20 cellular contexts compared by ENCODE assay signal in the genomic region with DNA sequence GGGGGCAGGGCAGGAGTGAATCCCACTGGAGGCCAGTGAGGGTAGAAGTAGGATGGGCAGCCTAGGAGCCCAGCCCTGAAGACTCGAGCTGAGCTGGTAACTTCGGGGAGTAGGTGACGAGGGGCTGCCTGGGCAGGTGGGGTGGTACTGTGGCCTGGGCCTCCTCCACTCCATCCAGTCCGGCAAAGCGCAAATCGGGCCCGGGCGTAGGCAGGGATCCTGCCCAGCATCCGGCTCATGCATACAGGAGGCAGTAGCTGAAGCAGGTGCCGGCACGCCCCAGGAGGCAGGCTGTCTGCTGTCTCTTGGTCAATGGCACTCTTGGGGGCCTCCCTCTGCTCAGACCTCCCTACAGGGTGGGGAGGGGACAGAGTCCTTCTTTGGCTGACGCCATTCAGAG. TPM values are rescaled to one million over a fixed set of nuclear protein-coding genes. Genes with fewer than 3 reads are reported as not detected.
A peak's percentile ranks its signal among the peaks of the same experiment; 100 is the strongest.
DNase-seq lines count a peak whose midpoint lies in the region; ATAC-seq and TF ChIP-seq lines count a peak whose summit lies in the region.
"Had no signal": no experiment of that assay in that cellular context is flagged by ENCODE, and none has a peak within 500 bp of the region (broad histone marks: within the 10 kb centered on the region; RNA-seq: fewer than 3 reads in every experiment).

No MANE protein-coding gene starts in this region.

- H3K4me2 ChIP-seq in osteoblast (ENCODE audit: insufficient read depth, low read length): no peak overlapping the region
- H3K4me2 ChIP-seq: GM23338 had no signal

- H3K27me3 Mint-ChIP-seq in activated naive CD4-positive, alpha-beta T cell treated with anti-CD3 and anti-CD28 coated beads, Interleukin-2, amount 10 ng/mL, durations not matched to agents 7 days and 5 days: no peaks in the 10 kb centered on the region
- no peaks in the 10 kb centered on the region for H3K27me3 Mint-ChIP-seq in activated naive CD4-positive, alpha-beta T cell treated with anti-CD3 and anti-CD28 coated beads for 36 hours (ENCODE audit: low read depth)
- no peaks in the 10 kb centered on the region for H3K27me3 Mint-ChIP-seq in activated T-helper 1 cell treated with anti-CD3 and anti-CD28 coated beads, Interleukin-12 subunit alpha, Interleukin-12 subunit beta, Interleukin-2, Interleukin-4 antibody, amounts not matched to agents 30 ng/mL and 10 ng/mL and 1 ng/mL, durations not matched to agents 14 hours and 24 hours and 36 hours (ENCODE audit: insufficient read depth)

- H3K36me3 ChIP-seq in HEK293 (ENCODE audit: control insufficient read depth in 2 of 2, insufficient read depth in 1 of 2, low read length in 2 of 2) (peaks cover 0 to 68% of the 10 kb centered on the region in 2 experiments; a peak in 1 of 3 replicates), osteoblast (ENCODE audit: insufficient read depth, low read length) (peaks cover 29% of the 10 kb centered on the region)

- H3K27ac ChIP-seq in HEK293 (ENCODE audit: extremely low read depth, low read depth, low read length) (no peak overlapping the region), osteoblast (ENCODE audit: low read depth, low read length) (no peak overlapping the region)

- H3K9me3 ChIP-seq in HEK293 (ENCODE audit: control insufficient read depth, insufficient read depth, low read depth, low read length): no peaks in the 10 kb centered on the region
- H3K9me3 ChIP-seq in osteoblast (ENCODE audit: low read depth, low read length): no peaks in the 10 kb centered on the region

- no peaks in the 10 kb centered on the region for H3K9me3 Mint-ChIP-seq in activated naive CD4-positive, alpha-beta T cell treated with anti-CD3 and anti-CD28 coated beads, Interleukin-2, amount 10 ng/mL, durations not matched to agents 7 days and 5 days
- H3K9me3 Mint-ChIP-seq in activated naive CD4-positive, alpha-beta T cell treated with anti-CD3 and anti-CD28 coated beads for 36 hours: no peaks in the 10 kb centered on the region
- no peaks in the 10 kb centered on the region for H3K9me3 Mint-ChIP-seq in activated T-helper 1 cell treated with anti-CD3 and anti-CD28 coated beads, Interleukin-12 subunit alpha, Interleukin-12 subunit beta, Interleukin-2, Interleukin-4 antibody, amounts not matched to agents 30 ng/mL and 10 ng/mL and 1 ng/mL, durations not matched to agents 14 hours and 24 hours and 36 hours
- H3K9me3 Mint-ChIP-seq: GM23338 had no signal

- H3K4me1 ChIP-seq in HEK293 (ENCODE audit: control insufficient read depth, insufficient read depth, low read length): no peaks in the 10 kb centered on the region
- H3K4me1 ChIP-seq in osteoblast (ENCODE audit: insufficient read depth, low read length): no peaks in the 10 kb centered on the region

- H3K4me3 Mint-ChIP-seq in activated naive CD4-positive, alpha-beta T cell treated with anti-CD3 and anti-CD28 coated beads, Interleukin-2, amount 10 ng/mL, durations not matched to agents 7 days and 5 days: no peak overlapping the region
- no peak overlapping the region for H3K4me3 Mint-ChIP-seq in activated naive CD4-positive, alpha-beta T cell treated with anti-CD3 and anti-CD28 coated beads for 36 hours
- H3K4me3 Mint-ChIP-seq in activated T-helper 1 cell treated with anti-CD3 and anti-CD28 coated beads, Interleukin-12 subunit alpha, Interleukin-12 subunit beta, Interleukin-2, Interleukin-4 antibody, amounts not matched to agents 30 ng/mL and 10 ng/mL and 1 ng/mL, durations not matched to agents 14 hours and 24 hours and 36 hours: peak overlapping the region; percentile 99

- POLR2A ChIA-PET in HEK293 (lab: Yijun Ruan, JAX): no interaction called here

- CTCF ChIA-PET in activated naive CD4-positive, alpha-beta T cell treated with anti-CD3 and anti-CD28 coated beads, Interleukin-2, amount 10 ng/mL, durations not matched to agents 7 days and 5 days (lab: Charles Lee): interaction anchor here (0.6 to 1.2 kb wide), 2 partner anchors 23 to 24 kb away, joined by 3 to 4 read pairs; no protein-coding TSS in a partner anchor
- CTCF ChIA-PET in activated naive CD4-positive, alpha-beta T cell treated with anti-CD3 and anti-CD28 coated beads for 36 hours (lab: Charles Lee): interaction anchor here (0.9 to 1.8 kb wide), 4 partner anchors 19 to 229 kb away, joined by 3 to 6 read pairs (median 4); no protein-coding TSS in a partner anchor
- CTCF ChIA-PET in HEK293 (lab: Yijun Ruan, JAX): interaction anchor here (1.8 kb wide), 1 partner anchor 28 kb away, joined by 6 read pairs; no protein-coding TSS in a partner anchor

- H3K27ac Mint-ChIP-seq in activated naive CD4-positive, alpha-beta T cell treated with anti-CD3 and anti-CD28 coated beads, Interleukin-2, amount 10 ng/mL, durations not matched to agents 7 days and 5 days: peak overlapping the region; percentile 72
- H3K27ac Mint-ChIP-seq in activated naive CD4-positive, alpha-beta T cell treated with anti-CD3 and anti-CD28 coated beads for 36 hours: no peak overlapping the region
- H3K27ac Mint-ChIP-seq in activated T-helper 1 cell treated with anti-CD3 and anti-CD28 coated beads, Interleukin-12 subunit alpha, Interleukin-12 subunit beta, Interleukin-2, Interleukin-4 antibody, amounts not matched to agents 30 ng/mL and 10 ng/mL and 1 ng/mL, durations not matched to agents 14 hours and 24 hours and 36 hours: no peak overlapping the region
- H3K27ac Mint-ChIP-seq: CD14-positive monocyte, GM23338 had no signal

- intact Hi-C loops in activated naive CD4-positive, alpha-beta T cell treated with anti-CD3 and anti-CD28 coated beads for 36 hours (cut with micrococcal nuclease): no loop called here
- intact Hi-C loops in activated T-helper 1 cell treated with anti-CD3 and anti-CD28 coated beads, Interleukin-12 subunit alpha, Interleukin-12 subunit beta, Interleukin-2, Interleukin-4 antibody, amounts not matched to agents 30 ng/mL and 10 ng/mL and 1 ng/mL, durations not matched to agents 14 hours and 24 hours and 36 hours (cut with micrococcal nuclease): loop anchor here (5.0 kb wide), 1 partner anchor 440 kb away; no protein-coding TSS in a partner anchor

- H2AFZ ChIP-seq in osteoblast (ENCODE audit: low read length): no peak overlapping the region
- H2AFZ ChIP-seq: GM23338 had no signal

- peaks cover 37% of the 10 kb centered on the region for H3K4me1 Mint-ChIP-seq in activated naive CD4-positive, alpha-beta T cell treated with anti-CD3 and anti-CD28 coated beads, Interleukin-2, amount 10 ng/mL, durations not matched to agents 7 days and 5 days
- H3K4me1 Mint-ChIP-seq in activated naive CD4-positive, alpha-beta T cell treated with anti-CD3 and anti-CD28 coated beads for 36 hours (ENCODE audit: low read depth): peaks cover 28% of the 10 kb centered on the region
- peaks cover 23% of the 10 kb centered on the region for H3K4me1 Mint-ChIP-seq in activated T-helper 1 cell treated with anti-CD3 and anti-CD28 coated beads, Interleukin-12 subunit alpha, Interleukin-12 subunit beta, Interleukin-2, Interleukin-4 antibody, amounts not matched to agents 30 ng/mL and 10 ng/mL and 1 ng/mL, durations not matched to agents 14 hours and 24 hours and 36 hours (ENCODE audit: low read depth)

- H3K36me3 Mint-ChIP-seq in activated naive CD4-positive, alpha-beta T cell treated with anti-CD3 and anti-CD28 coated beads, Interleukin-2, amount 10 ng/mL, durations not matched to agents 7 days and 5 days: peaks cover 19% of the 10 kb centered on the region
- peaks cover 19% of the 10 kb centered on the region for H3K36me3 Mint-ChIP-seq in activated naive CD4-positive, alpha-beta T cell treated with anti-CD3 and anti-CD28 coated beads for 36 hours (ENCODE audit: low read depth)
- peaks cover 20% of the 10 kb centered on the region for H3K36me3 Mint-ChIP-seq in activated T-helper 1 cell treated with anti-CD3 and anti-CD28 coated beads, Interleukin-12 subunit alpha, Interleukin-12 subunit beta, Interleukin-2, Interleukin-4 antibody, amounts not matched to agents 30 ng/mL and 10 ng/mL and 1 ng/mL, durations not matched to agents 14 hours and 24 hours and 36 hours (ENCODE audit: low read depth)
- H3K36me3 Mint-ChIP-seq: CD14-positive monocyte had no signal

- ATAC-seq in GM19452 (IDR thresholded peaks at IDR 0.05; ENCODE audit: unreplicated experiment) (no peak), HG03521 (IDR thresholded peaks at IDR 0.05; ENCODE audit: unreplicated experiment) (no peak)
- ATAC-seq: GM23338, HCT116 had no signal

- H3K4me3 ChIP-seq in HEK293 (ENCODE audit: low read depth, low read length) (no peak overlapping the region), osteoblast (ENCODE audit: insufficient read depth, low read length) (no peak overlapping the region)
- H3K4me3 ChIP-seq: GM23338 had no signal

- no peak for DNase-seq in activated naive CD4-positive, alpha-beta T cell treated with anti-CD3 and anti-CD28 coated beads, Interleukin-2, amount 10 ng/mL, durations not matched to agents 7 days and 5 days
- DNase-seq in activated naive CD4-positive, alpha-beta T cell treated with anti-CD3 and anti-CD28 coated beads for 36 hours: no peak
- no peak for DNase-seq in activated T-helper 1 cell treated with anti-CD3 and anti-CD28 coated beads, Interleukin-12 subunit alpha, Interleukin-12 subunit beta, Interleukin-2, Interleukin-4 antibody, amounts not matched to agents 30 ng/mL and 10 ng/mL and 1 ng/mL, durations not matched to agents 14 hours and 24 hours and 36 hours (ENCODE audit: low spot score)
- DNase-seq in osteoblast (ENCODE audit: insufficient read length, low spot score, missing footprints): peak; percentile 84
- DNase-seq: ACHN, AML-193, DMS79, KBM-7, NCI-H1436, NCI-H2029, NCI-H2171, NCI-H446, NCI-H69, RPMI8226 had no signal

- H3K79me2 ChIP-seq in osteoblast (ENCODE audit: insufficient read depth, low read length): no peaks in the 10 kb centered on the region

- TF ChIP-seq CTCF in HEK293 (tag by site-specific recombination; IDR thresholded peaks at IDR 0.05) (no peak), osteoblast (IDR thresholded peaks at IDR 0.05; ENCODE audit: extremely low read depth, low read depth, low read length) (no peak)

- peaks cover 2% of the 10 kb centered on the region for H4K20me1 ChIP-seq in osteoblast (ENCODE audit: insufficient read depth, low read length)

- H3K27me3 ChIP-seq in osteoblast (ENCODE audit: insufficient read depth, low read length): no peaks in the 10 kb centered on the region

RNA-seq across cellular contexts. Expression of a gene that starts 1.3 kb away (rescaled TPM):
- 10 to 100 TPM; 82.4 to 87.0 TPM for total RNA-seq in activated naive CD4-positive, alpha-beta T cell treated with anti-CD3 and anti-CD28 coated beads for 36 hours
- 151 and 158 TPM in 2 replicates for total RNA-seq in activated T-helper 1 cell treated with anti-CD3 and anti-CD28 coated beads, Interleukin-12 subunit alpha, Interleukin-12 subunit beta, Interleukin-2, Interleukin-4 antibody, amounts not matched to agents 30 ng/mL and 10 ng/mL and 1 ng/mL, durations not matched to agents 14 hours and 24 hours and 36 hours
- 3.3 and 5.0 TPM in 2 replicates for total RNA-seq in osteoblast

RNA-seq across cellular contexts. Expression of a gene that starts 24.2 kb away (rescaled TPM):
- total RNA-seq in activated naive CD4-positive, alpha-beta T cell treated with anti-CD3 and anti-CD28 coated beads for 36 hours: 1 to 10 TPM; 1.7 to 1.8 TPM
- 1.8 and 2.2 TPM in 2 replicates for total RNA-seq in activated T-helper 1 cell treated with anti-CD3 and anti-CD28 coated beads, Interleukin-12 subunit alpha, Interleukin-12 subunit beta, Interleukin-2, Interleukin-4 antibody, amounts not matched to agents 30 ng/mL and 10 ng/mL and 1 ng/mL, durations not matched to agents 14 hours and 24 hours and 36 hours
- total RNA-seq in osteoblast: 11.2 and 13.3 TPM in 2 replicates

RNA-seq across cellular contexts. Expression of a gene that starts 42.6 kb away (rescaled TPM):
- under 1 TPM; 0.50 to 0.79 TPM for total RNA-seq in activated naive CD4-positive, alpha-beta T cell treated with anti-CD3 and anti-CD28 coated beads for 36 hours
- 1.2 and 1.8 TPM in 2 replicates for total RNA-seq in activated T-helper 1 cell treated with anti-CD3 and anti-CD28 coated beads, Interleukin-12 subunit alpha, Interleukin-12 subunit beta, Interleukin-2, Interleukin-4 antibody, amounts not matched to agents 30 ng/mL and 10 ng/mL and 1 ng/mL, durations not matched to agents 14 hours and 24 hours and 36 hours
- total RNA-seq in osteoblast: not detected in 2 replicates

RNA-seq across cellular contexts. Expression of a gene that starts 47.5 kb away (rescaled TPM):
- total RNA-seq in activated naive CD4-positive, alpha-beta T cell treated with anti-CD3 and anti-CD28 coated beads for 36 hours: under 1 TPM; 0.14 to 0.74 TPM
- total RNA-seq in activated T-helper 1 cell treated with anti-CD3 and anti-CD28 coated beads, Interleukin-12 subunit alpha, Interleukin-12 subunit beta, Interleukin-2, Interleukin-4 antibody, amounts not matched to agents 30 ng/mL and 10 ng/mL and 1 ng/mL, durations not matched to agents 14 hours and 24 hours and 36 hours: 0.27 and 0.29 TPM in 2 replicates
- not detected in 2 replicates for total RNA-seq in osteoblast

Comparison
In these comparisons a context has a peak if more than half of its experiments do, and no peak if none do; other contexts are left out.
1. RNA of a gene that starts 1.3 kb away (total RNA-seq): 151 to 158 TPM in activated T-helper 1 cell treated with anti-CD3 and anti-CD28 coated beads, Interleukin-12 subunit alpha, Interleukin-12 subunit beta, Interleukin-2, Interleukin-4 antibody, amounts not matched to agents 30 ng/mL and 10 ng/mL and 1 ng/mL, durations not matched to agents 14 hours and 24 hours and 36 hours and 82.4 to 87.0 TPM in activated naive CD4-positive, alpha-beta T cell treated with anti-CD3 and anti-CD28 coated beads for 36 hours; 3.3 to 5.0 TPM in osteoblast; every median in the first group is over 10 times any median in the second.